ENCODE assay signal across 8 cellular contexts in the genomic region with DNA sequence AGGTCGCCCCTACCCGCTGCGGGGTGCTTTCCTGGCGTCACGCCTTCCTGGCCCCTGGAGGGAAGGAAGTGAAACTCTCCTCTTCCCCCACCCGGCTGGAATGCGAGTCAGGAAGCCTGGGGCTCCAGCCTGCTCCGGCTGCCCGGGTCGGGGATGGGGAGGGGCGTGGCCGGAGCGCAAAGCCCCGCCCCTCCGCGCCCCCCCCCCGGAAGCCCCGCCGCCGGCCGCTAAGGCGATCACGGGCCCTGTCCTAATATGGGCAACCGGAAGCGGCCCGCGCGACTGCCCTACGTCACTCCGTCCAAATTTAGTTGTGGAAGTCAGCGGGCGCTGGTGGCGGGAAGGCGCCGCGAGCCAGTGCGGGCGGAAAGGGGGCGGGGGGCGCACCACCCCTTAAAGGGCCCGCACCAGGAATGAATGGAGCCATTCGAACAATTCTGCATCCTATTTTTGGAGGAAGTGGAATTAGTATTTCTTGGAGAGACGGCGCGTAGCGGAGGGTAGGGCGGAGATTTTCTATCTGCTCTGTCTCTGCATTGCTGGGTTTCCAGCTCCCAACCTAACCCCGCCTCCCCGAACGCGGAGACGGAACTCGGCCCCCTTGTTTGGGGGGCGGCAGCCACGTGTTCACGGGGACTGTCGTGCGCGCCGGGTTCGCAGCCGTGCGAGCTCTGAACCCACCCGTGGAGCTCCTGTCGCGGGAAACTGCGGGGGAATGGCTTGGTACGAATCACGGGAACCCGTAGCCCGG. TPM values are rescaled to one million over a fixed set of nuclear protein-coding genes. Genes with fewer than 3 reads are reported as not detected.
A peak's percentile ranks its signal among the peaks of the same experiment; 100 is the strongest.
DNase-seq lines count a peak whose midpoint lies in the region; ATAC-seq, FAIRE-seq and TF ChIP-seq lines count a peak whose summit lies in the region.

No MANE protein-coding gene starts in this region.

- H3K4me3 ChIP-seq in keratinocyte (ENCODE audit: control insufficient read depth in 2 of 3, extremely low read depth in 1 of 3, insufficient read depth in 2 of 3, low read depth in 1 of 3, low read length in 3 of 3), result peak overlapping the region; percentile 62 to 99 (median 99)

- no peak for FAIRE-seq in keratinocyte (lab: Jason Lieb, UNC)

- H3K4me3 Mint-ChIP-seq in central memory CD8-positive, alpha-beta T cell, result peak overlapping the region; percentile 94

- H3K4me2 ChIP-seq in keratinocyte (ENCODE audit: control insufficient read depth, extremely low read depth, insufficient read depth, low read depth, low read length), result peak overlapping the region; percentile 89

- H3K27ac Mint-ChIP-seq in central memory CD8-positive, alpha-beta T cell (ENCODE audit: low read depth), result peak overlapping the region; percentile 100

- peaks cover 5% of the 10 kb centered on the region for H3K27me3 Mint-ChIP-seq in central memory CD8-positive, alpha-beta T cell

- TF ChIP-seq CTCF in keratinocyte (optimal IDR thresholded peaks at IDR 0.05 in 1 of 3, IDR thresholded peaks at IDR 0.05 in 1 of 3, conservative IDR thresholded peaks at IDR 0.05 in 1 of 3; ENCODE audit: extremely low read depth in 1 of 3, insufficient read depth in 2 of 3, low read length in 3 of 3), result peak in 1 of 3 experiments; percentile 20

- in situ Hi-C loops in ACHN (cut with HindIII; ENCODE audit: low pct_ligation_motif_present, low pct_unique_long_range_greater_than_20kb, low sequenced_read_pairs), result no loop called here

- peaks cover 46% of the 10 kb centered on the region for H3K79me2 ChIP-seq in keratinocyte (ENCODE audit: control insufficient read depth, insufficient read depth, low read length)

- H3K9ac ChIP-seq in keratinocyte (ENCODE audit: control insufficient read depth, extremely low read depth, insufficient read depth, low read length), result peak overlapping the region; percentile 98

- H3K36me3 Mint-ChIP-seq in central memory CD8-positive, alpha-beta T cell (ENCODE audit: insufficient read depth), result peaks cover 58% of the 10 kb centered on the region

- H3K27ac ChIP-seq in keratinocyte (ENCODE audit: control insufficient read depth, insufficient read depth, low read length), result peak overlapping the region; percentile 97

- H3K4me1 Mint-ChIP-seq in central memory CD8-positive, alpha-beta T cell, result peaks cover 74% of the 10 kb centered on the region

- H3K4me1 ChIP-seq in keratinocyte (ENCODE audit: control insufficient read depth, extremely low read depth, insufficient read depth, low read length), result peaks cover 16% of the 10 kb centered on the region

- no peaks in the 10 kb centered on the region for H3K9me3 ChIP-seq in keratinocyte (ENCODE audit: control insufficient read depth, low read depth, low read length)

- dilution Hi-C loops in keratinocyte (cut with MboI; ENCODE audit: extremely low pct_ligation_motif_present, low sequenced_read_pairs), result no loop called here

- H3K9me3 Mint-ChIP-seq in central memory CD8-positive, alpha-beta T cell, result no peaks in the 10 kb centered on the region

- no peaks in the 10 kb centered on the region for H3K9me1 ChIP-seq in keratinocyte (ENCODE audit: control insufficient read depth, extremely low read depth, insufficient read depth, low read length)

- H2AFZ ChIP-seq in keratinocyte (ENCODE audit: control insufficient read depth, low read length), result peak overlapping the region; percentile 63

- ATAC-seq in GM18909 (IDR thresholded peaks at IDR 0.05; ENCODE audit: poor library complexity, unreplicated experiment), result peak; percentile 42
- ATAC-seq in HG03354 (IDR thresholded peaks at IDR 0.05; ENCODE audit: poor library complexity, severe bottlenecking, unreplicated experiment), result peak; percentile 42
- ATAC-seq in central memory CD8-positive, alpha-beta T cell (replicated peaks; ENCODE audit: extremely low read depth, poor library complexity, severe bottlenecking), result peak; percentile 55

- DNase-seq in ACHN (peak; percentile 94), NCI-H460 (ENCODE audit: extremely low read depth, low read depth) (peak; percentile 90), keratinocyte (ENCODE audit: low read depth, low spot score) (no peak)
- peak; percentile 93 for DNase-seq in activated CD4-positive, CD25-positive, alpha-beta regulatory T cell treated with anti-CD3 and anti-CD28 coated beads, Interleukin-2, amount 50 U/mL, for 72 hours
- DNase-seq in central memory CD8-positive, alpha-beta T cell (ENCODE audit: low spot score in 2 of 2), result peak; percentile 89 to 95
- peak; percentile 93 for DNase-seq in stimulated activated CD4-positive, alpha-beta T cell treated with anti-CD3 and anti-CD28 coated beads, Interleukin-12 subunit alpha, Interleukin-12 subunit beta, amount 100 ng/mL, for 4 hours

- peaks cover 9% of the 10 kb centered on the region for H4K20me1 ChIP-seq in keratinocyte (ENCODE audit: control insufficient read depth, extremely low read depth, insufficient read depth, low read length)

- no peaks in the 10 kb centered on the region for H3K27me3 ChIP-seq in keratinocyte (ENCODE audit: control insufficient read depth, extremely low read depth, insufficient read depth, low read length)

- H3K36me3 ChIP-seq in keratinocyte (ENCODE audit: control insufficient read depth in 2 of 2, extremely low read depth in 1 of 2, insufficient read depth in 2 of 2, low read length in 2 of 2), result peaks cover 2 to 16% of the 10 kb centered on the region in 2 experiments

RNA-seq across cellular contexts. Expression of a gene that starts 1.6 kb away (rescaled TPM):
- total RNA-seq in NCI-H460 (2014; rRNA removed; shearing (Covaris generic)), result 35.3 and 43.7 TPM in 2 replicates
- 69.8 and 77.7 TPM in 2 replicates for polyA plus RNA-seq in NCI-H460 (2014; cell fraction: nucleus; rRNA removed)
- polyA plus RNA-seq in keratinocyte, result 9.9 to 38.9 TPM (median 14.4 TPM) in 3 replicates
- 21.2 TPM for polyA plus RNA-seq in keratinocyte (2011; ENCODE audit: low read depth)
- polyA plus RNA-seq in keratinocyte (2011; cell fraction: cytosol; rRNA removed), result 9.0 and 19.0 TPM in 2 replicates
- polyA plus RNA-seq in keratinocyte (2011; cell fraction: nucleus; rRNA removed), result 48.0 and 55.4 TPM in 2 replicates
- 46.3 and 109 TPM in 2 replicates for polyA plus RNA-seq in keratinocyte (2012; ENCODE audit: low replicate concordance)
- polyA minus RNA-seq in keratinocyte, result 2.8 to 14.6 TPM (median 2.9 TPM) in 3 replicates
- 14.6 TPM for polyA minus RNA-seq in keratinocyte (2011; cell fraction: cytosol; rRNA and poly(A)+ RNA removed)
- 14.2 and 16.2 TPM in 2 replicates for polyA minus RNA-seq in keratinocyte (2011; cell fraction: nucleus; rRNA and poly(A)+ RNA removed)

RNA-seq across cellular contexts. Expression of a gene that starts 1.6 kb away (rescaled TPM):
- total RNA-seq in NCI-H460 (2014; rRNA removed; shearing (Covaris generic)), result 49.9 and 58.8 TPM in 2 replicates
- polyA plus RNA-seq in NCI-H460 (2014; cell fraction: nucleus; rRNA removed), result 177 and 192 TPM in 2 replicates
- 61.3 to 77.7 TPM (median 65.2 TPM) in 3 replicates for polyA plus RNA-seq in keratinocyte
- 38.2 TPM for polyA plus RNA-seq in keratinocyte (2011; ENCODE audit: low read depth)
- 35.8 and 63.9 TPM in 2 replicates for polyA plus RNA-seq in keratinocyte (2011; cell fraction: cytosol; rRNA removed)
- polyA plus RNA-seq in keratinocyte (2011; cell fraction: nucleus; rRNA removed), result 66.9 and 67.6 TPM in 2 replicates
- polyA plus RNA-seq in keratinocyte (2012; ENCODE audit: low replicate concordance), result 45.3 and 69.9 TPM in 2 replicates
- polyA minus RNA-seq in keratinocyte, result 38.6 to 91.6 TPM (median 43.4 TPM) in 3 replicates
- polyA minus RNA-seq in keratinocyte (2011; cell fraction: cytosol; rRNA and poly(A)+ RNA removed), result 59.3 TPM
- polyA minus RNA-seq in keratinocyte (2011; cell fraction: nucleus; rRNA and poly(A)+ RNA removed), result 11.0 and 11.1 TPM in 2 replicates

RNA-seq across cellular contexts. Expression of a gene that starts 33.7 kb away (rescaled TPM):
- total RNA-seq in NCI-H460 (2014; rRNA removed; shearing (Covaris generic)), result 32.0 and 35.3 TPM in 2 replicates
- polyA plus RNA-seq in NCI-H460 (2014; cell fraction: nucleus; rRNA removed), result 24.8 and 58.7 TPM in 2 replicates
- 32.9 to 63.2 TPM (median 56.4 TPM) in 3 replicates for polyA plus RNA-seq in keratinocyte
- polyA plus RNA-seq in keratinocyte (2011; ENCODE audit: low read depth), result 7.8 TPM
- polyA plus RNA-seq in keratinocyte (2011; cell fraction: cytosol; rRNA removed), result 65.8 and 136 TPM in 2 replicates
- polyA plus RNA-seq in keratinocyte (2011; cell fraction: nucleus; rRNA removed), result 67.5 and 126 TPM in 2 replicates
- polyA plus RNA-seq in keratinocyte (2012; ENCODE audit: low replicate concordance), result 19.0 and 54.1 TPM in 2 replicates
- polyA minus RNA-seq in keratinocyte, result 57.3 to 123 TPM (median 88.9 TPM) in 3 replicates
- polyA minus RNA-seq in keratinocyte (2011; cell fraction: cytosol; rRNA and poly(A)+ RNA removed), result 190 TPM
- 58.6 and 62.1 TPM in 2 replicates for polyA minus RNA-seq in keratinocyte (2011; cell fraction: nucleus; rRNA and poly(A)+ RNA removed)

RNA-seq across cellular contexts. Expression of a gene that starts 35.2 kb away (rescaled TPM):
- 36.2 and 42.8 TPM in 2 replicates for total RNA-seq in NCI-H460 (2014; rRNA removed; shearing (Covaris generic))
- polyA plus RNA-seq in NCI-H460 (2014; cell fraction: nucleus; rRNA removed), result 254 and 276 TPM in 2 replicates
- polyA plus RNA-seq in keratinocyte, result 30.9 to 44.6 TPM (median 34.5 TPM) in 3 replicates
- 64.5 TPM for polyA plus RNA-seq in keratinocyte (2011; ENCODE audit: low read depth)
- polyA plus RNA-seq in keratinocyte (2011; cell fraction: cytosol; rRNA removed), result 18.8 and 28.3 TPM in 2 replicates
- 196 and 219 TPM in 2 replicates for polyA plus RNA-seq in keratinocyte (2011; cell fraction: nucleus; rRNA removed)
- polyA plus RNA-seq in keratinocyte (2012; ENCODE audit: low replicate concordance), result 32.8 and 38.3 TPM in 2 replicates
- polyA minus RNA-seq in keratinocyte, result 35.2 to 56.0 TPM (median 36.5 TPM) in 3 replicates
- 49.7 TPM for polyA minus RNA-seq in keratinocyte (2011; cell fraction: cytosol; rRNA and poly(A)+ RNA removed)
- 33.5 and 41.8 TPM in 2 replicates for polyA minus RNA-seq in keratinocyte (2011; cell fraction: nucleus; rRNA and poly(A)+ RNA removed)

RNA-seq across cellular contexts. Expression of a gene that starts 49.1 kb away (rescaled TPM):
- total RNA-seq in NCI-H460 (2014; rRNA removed; shearing (Covaris generic)), result 1.4 and 2.7 TPM in 2 replicates
- 2.9 and 12.6 TPM in 2 replicates for polyA plus RNA-seq in NCI-H460 (2014; cell fraction: nucleus; rRNA removed)
- 0.07 to 0.26 TPM (median 0.13 TPM) in 3 replicates for polyA plus RNA-seq in keratinocyte
- 0.35 TPM for polyA plus RNA-seq in keratinocyte (2011; ENCODE audit: low read depth)
- polyA plus RNA-seq in keratinocyte (2011; cell fraction: cytosol; rRNA removed), result 0.08 and 0.09 TPM in 2 replicates
- polyA plus RNA-seq in keratinocyte (2011; cell fraction: nucleus; rRNA removed), result 0.08 and 0.19 TPM in 2 replicates
- polyA plus RNA-seq in keratinocyte (2012; ENCODE audit: low replicate concordance), result 0.10 and 0.50 TPM in 2 replicates
- polyA minus RNA-seq in keratinocyte, result 0.20 TPM in 1 of 3 replicates, not detected in the others
- not detected for polyA minus RNA-seq in keratinocyte (2011; cell fraction: cytosol; rRNA and poly(A)+ RNA removed)
- polyA minus RNA-seq in keratinocyte (2011; cell fraction: nucleus; rRNA and poly(A)+ RNA removed), result not detected in 2 replicates
